ENCODE assay signal across 12 cellular contexts in genomic region chr20:44180814-44181213, GRCh38. TPM values are rescaled to one million over a fixed set of nuclear protein-coding genes. Genes with fewer than 3 reads are reported as not detected.
DNase-seq lines count a peak whose midpoint lies in the region; ATAC-seq and TF ChIP-seq lines count a peak whose summit lies in the region.
"Had no signal": no experiment of that assay in that cellular context is flagged by ENCODE, and none has a peak within 500 bp of the region (broad histone marks: within the 10 kb centered on the region; RNA-seq: fewer than 3 reads in every experiment).

No MANE protein-coding gene starts in this region.

- no peak overlapping the region for H3K4me3 ChIP-seq in NT2/D1 (ENCODE audit: insufficient read length, low read depth)
- H3K4me3 ChIP-seq in fibroblast of the aortic adventitia (ENCODE audit: low read depth, low read length): peak overlapping the region; percentile 1
- H3K4me3 ChIP-seq in uterus: peak overlapping the region; percentile 0 to 12

- no peak for TF ChIP-seq CTCF in fibroblast of the aortic adventitia (IDR thresholded peaks at IDR 0.05; ENCODE audit: insufficient read depth, low read length)
- no peak for TF ChIP-seq CTCF in uterus (IDR thresholded peaks at IDR 0.05)

- peak; percentile 62 for DNase-seq in NT2/D1 (ENCODE audit: low read depth, low spot score)
- peak; percentile 61 for DNase-seq in fibroblast of the aortic adventitia (ENCODE audit: low read depth)
- DNase-seq in mucosa of gallbladder (ENCODE audit: low spot score): peak; percentile 30
- DNase-seq in uterus: peak; percentile 61 to 87
- DNase-seq in D341Med (ENCODE audit: low spot score): no peak
- DNase-seq: activated naive CD8-positive, alpha-beta T cell treated with anti-CD3 and anti-CD28 coated beads, Interleukin-2, amount 50 U/mL, for 24 hours; Calu3; Kasumi-1; OCI-M1 had no signal

- no peak overlapping the region for H3K9ac ChIP-seq in NT2/D1 (ENCODE audit: insufficient read length, low read depth)

- ATAC-seq in HG03469 (IDR thresholded peaks at IDR 0.05; ENCODE audit: unreplicated experiment) (no peak), GM18907 (IDR thresholded peaks at IDR 0.05; ENCODE audit: unreplicated experiment) (no peak)
- ATAC-seq: activated naive CD8-positive, alpha-beta T cell treated with anti-CD3 and anti-CD28 coated beads, Interleukin-2, amount 50 U/mL, for 24 hours; stimulated activated memory B cell treated with anti-CD40 and anti-IgM and Interleukin-4, amounts not matched to agents 10 μg/mL and 1 μg/mL and 100 μg/mL, for 72 hours had no signal

- TF ChIP-seq POLR2A in uterus (IDR thresholded peaks at IDR 0.05): peak; percentile 56 to 68

- H3K27ac ChIP-seq in uterus: peak overlapping the region; percentile 90 to 91

- H3K36me3 ChIP-seq in NT2/D1 (ENCODE audit: insufficient read depth, insufficient read length, low read length): peaks cover 39% of the 10 kb centered on the region
- H3K36me3 ChIP-seq in uterus: no peaks in the 10 kb centered on the region

- H3K27me3 ChIP-seq in NT2/D1 (ENCODE audit: insufficient read depth, insufficient read length) (no peaks in the 10 kb centered on the region), uterus (no peaks in the 10 kb centered on the region)

- intact Hi-C loops in uterus (cut with DNase I; ENCODE audit: low total_unique reads): no loop called here

- peaks cover 16% of the 10 kb centered on the region for H3K4me1 ChIP-seq in NT2/D1 (ENCODE audit: insufficient read depth, insufficient read length)
- no peaks in the 10 kb centered on the region for H3K4me1 ChIP-seq in uterus

- H3K9me3 ChIP-seq in NT2/D1 (ENCODE audit: insufficient read depth, low read length) (no peaks in the 10 kb centered on the region), uterus (no peaks in the 10 kb centered on the region)

RNA-seq across cellular contexts. Expression of gene JPH2, which starts 6.2 kb away (rescaled TPM):
- under 0.01 and 0.82 TPM in 2 replicates for total RNA-seq in fibroblast of the aortic adventitia (ENCODE audit: low replicate concordance)
- 48.9 TPM for total RNA-seq in mucosa of gallbladder
- total RNA-seq in uterus: 100 to 1,000 TPM in 1 of 4 donors, 10 to 100 TPM in 3; 17.6 to 133 (median 61.2) TPM

RNA-seq across cellular contexts. Expression of gene OSER1, which starts 29.8 kb away (rescaled TPM):
- total RNA-seq in fibroblast of the aortic adventitia (ENCODE audit: low replicate concordance) (12.6 and 45.1 TPM in 2 replicates), mucosa of gallbladder (34.8 TPM), uterus (10 to 100 TPM; 33.8 to 76.2 (median 46.0) TPM)

Comparison
In these comparisons a context has a peak if more than half of its experiments do, and no peak if none do; other contexts are left out.
1. RNA of gene JPH2, which starts 6.2 kb away (total RNA-seq): 17.6 to 133 TPM in uterus and 48.9 TPM in mucosa of gallbladder (single experiment); under 0.01 to 0.82 TPM in fibroblast of the aortic adventitia; every median in the first group is over 10 times any median in the second.